8 cellular contexts compared by ENCODE assay signal in genomic region chr19:17747205-17748098, GRCh38. TPM values are rescaled to one million over a fixed set of nuclear protein-coding genes. Genes with fewer than 3 reads are reported as not detected.
DNase-seq lines count a peak whose midpoint lies in the region; ATAC-seq and TF ChIP-seq lines count a peak whose summit lies in the region.

No MANE protein-coding gene starts in this region.

- no peaks in the 10 kb centered on the region for H3K79me2 ChIP-seq in osteoblast (ENCODE audit: insufficient read depth, low read length)

- peaks cover 4% of the 10 kb centered on the region for H3K27me3 ChIP-seq in osteoblast (ENCODE audit: insufficient read depth, low read length)
- no peaks in the 10 kb centered on the region for H3K27me3 ChIP-seq in thoracic aorta (replicated peaks; ENCODE audit: insufficient read depth)

- peak overlapping the region; percentile 57 for H2AFZ ChIP-seq in osteoblast (ENCODE audit: low read length)

- peak overlapping the region; percentile 60 for H3K4me3 ChIP-seq in osteoblast (ENCODE audit: insufficient read depth, low read length)
- peak overlapping the region; percentile 68 for H3K4me3 ChIP-seq in thoracic aorta

- peak; percentile 76 for DNase-seq in GM04504 (ENCODE audit: low read depth)
- DNase-seq in NCI-H1092 treated with DMSO at 0.1 percent for 48 hours (lab: John Stamatoyannopoulos, UW): peak; percentile 91
- DNase-seq in activated naive CD4-positive, alpha-beta T cell treated with anti-CD3 and anti-CD28 coated beads, Interleukin-2, amount 50 U/mL, for 72 hours (ENCODE audit: low spot score in 2 of 2): peak; percentile 96
- DNase-seq in glutamatergic neuron: peak; percentile 95
- DNase-seq in osteoblast (ENCODE audit: insufficient read length, low spot score, missing footprints): peak; percentile 100
- DNase-seq in thoracic aorta (ENCODE audit: low spot score): peak; percentile 81

- peaks cover 3% of the 10 kb centered on the region for H3K4me1 ChIP-seq in osteoblast (ENCODE audit: insufficient read depth, low read length)
- H3K4me1 ChIP-seq in thoracic aorta (ENCODE audit: control insufficient read depth in 1 of 2, low read depth in 2 of 2): peaks cover 0 to 10% of the 10 kb centered on the region in 2 donors

- no peak overlapping the region for H3K27ac Mint-ChIP-seq in activated naive CD4-positive, alpha-beta T cell treated with anti-CD3 and anti-CD28 coated beads, Interleukin-2, amount 50 U/mL, for 72 hours
- H3K27ac Mint-ChIP-seq in glutamatergic neuron (ENCODE audit: unreplicated experiment): no peak overlapping the region

- H3K9me3 ChIP-seq in osteoblast (ENCODE audit: low read depth, low read length) (no peaks in the 10 kb centered on the region), thoracic aorta (no peaks in the 10 kb centered on the region)

- ATAC-seq in HG02610 (IDR thresholded peaks at IDR 0.05; ENCODE audit: unreplicated experiment): peak; percentile 80
- ATAC-seq in SK-N-SH treated with all-trans-retinoic acid at 6 μM for 48 hours: peak; percentile 99
- peak; percentile 85 to 93 for ATAC-seq in activated naive CD4-positive, alpha-beta T cell treated with anti-CD3 and anti-CD28 coated beads, Interleukin-2, amount 50 U/mL, for 72 hours
- ATAC-seq in thoracic aorta (ENCODE audit: insufficient number of reproducible peaks, low FRiP score, low read depth): peak; percentile 68

- H3K4me1 Mint-ChIP-seq in glutamatergic neuron (ENCODE audit: low read depth, unreplicated experiment): no peaks in the 10 kb centered on the region

- H3K4me3 Mint-ChIP-seq in glutamatergic neuron (ENCODE audit: unreplicated experiment): peak overlapping the region; percentile 77

- H3K27me3 Mint-ChIP-seq in glutamatergic neuron (ENCODE audit: unreplicated experiment): peaks cover 6% of the 10 kb centered on the region

- peaks cover 10 to 15% of the 10 kb centered on the region in 2 donors for H3K36me3 Mint-ChIP-seq in activated naive CD4-positive, alpha-beta T cell treated with anti-CD3 and anti-CD28 coated beads, Interleukin-2, amount 50 U/mL, for 72 hours
- H3K36me3 Mint-ChIP-seq in glutamatergic neuron (ENCODE audit: unreplicated experiment): no peaks in the 10 kb centered on the region

- H3K9me3 Mint-ChIP-seq in activated naive CD4-positive, alpha-beta T cell treated with anti-CD3 and anti-CD28 coated beads, Interleukin-2, amount 50 U/mL, for 72 hours: no peaks in the 10 kb centered on the region
- peaks cover 7% of the 10 kb centered on the region for H3K9me3 Mint-ChIP-seq in glutamatergic neuron (ENCODE audit: unreplicated experiment)

- no peak for TF ChIP-seq CTCF in glutamatergic neuron (IDR thresholded peaks at IDR 0.05; ENCODE audit: partially characterized antibody, unreplicated experiment)
- TF ChIP-seq CTCF in osteoblast (IDR thresholded peaks at IDR 0.05; ENCODE audit: extremely low read depth, low read depth, low read length): no peak
- TF ChIP-seq CTCF in thoracic aorta (IDR thresholded peaks at IDR 0.05): no peak

- peak overlapping the region; percentile 79 for H3K4me2 ChIP-seq in osteoblast (ENCODE audit: insufficient read depth, low read length)

- H3K27ac ChIP-seq in osteoblast (ENCODE audit: low read depth, low read length) (no peak overlapping the region), thoracic aorta (no peak overlapping the region)

- no peaks in the 10 kb centered on the region for H3K36me3 ChIP-seq in osteoblast (ENCODE audit: insufficient read depth, low read length)
- no peaks in the 10 kb centered on the region for H3K36me3 ChIP-seq in thoracic aorta

- no peaks in the 10 kb centered on the region for H4K20me1 ChIP-seq in osteoblast (ENCODE audit: insufficient read depth, low read length)

TF ChIP-seq in SK-N-SH treated with all-trans-retinoic acid at 6 μM for 48 hours, 23 proteins besides CTCF, POLR2A, EP300 and RAD21:
- no peak for TF ChIP-seq SNAI2 (CRISPR knock-in tag; IDR thresholded peaks at IDR 0.05)

RNA-seq across cellular contexts. Expression of gene FCHO1, which starts 3.8 kb away (rescaled TPM):
- total RNA-seq in activated naive CD4-positive, alpha-beta T cell treated with anti-CD3 and anti-CD28 coated beads, Interleukin-2, amount 50 U/mL, for 72 hours: 10 to 100 TPM; 62.0 to 81.4 TPM
- total RNA-seq in glutamatergic neuron (ENCODE audit: unreplicated experiment) (45.2 TPM), osteoblast (0.72 TPM in 1 of 2 replicates, not detected in the other), thoracic aorta (1 to 10 TPM; 8.5 to 8.9 TPM)

RNA-seq across cellular contexts. Expression of gene MAP1S, which starts 28.2 kb away (rescaled TPM):
- 10 to 100 TPM; 57.8 to 65.8 TPM for total RNA-seq in activated naive CD4-positive, alpha-beta T cell treated with anti-CD3 and anti-CD28 coated beads, Interleukin-2, amount 50 U/mL, for 72 hours
- total RNA-seq in glutamatergic neuron (ENCODE audit: unreplicated experiment) (111 TPM), osteoblast (15.2 and 16.5 TPM in 2 replicates), thoracic aorta (10 to 100 TPM; 31.7 to 42.9 TPM)

RNA-seq across cellular contexts. Expression of gene B3GNT3, which starts 47.5 kb away (rescaled TPM):
- total RNA-seq in activated naive CD4-positive, alpha-beta T cell treated with anti-CD3 and anti-CD28 coated beads, Interleukin-2, amount 50 U/mL, for 72 hours: under 1 TPM; 0.30 to 0.41 TPM
- total RNA-seq in glutamatergic neuron (ENCODE audit: unreplicated experiment) (not detected), osteoblast (not detected in 2 replicates), thoracic aorta (1 to 10 TPM in 1 of 2 donors, not detected in 1; 2.3 TPM)

RNA-seq across cellular contexts. Expression of gene UNC13A, which starts 59.3 kb away (rescaled TPM):
- under 1 TPM; 0.04 to 0.20 TPM for total RNA-seq in activated naive CD4-positive, alpha-beta T cell treated with anti-CD3 and anti-CD28 coated beads, Interleukin-2, amount 50 U/mL, for 72 hours
- total RNA-seq in glutamatergic neuron (ENCODE audit: unreplicated experiment): 79.7 TPM
- total RNA-seq in osteoblast: under 0.01 TPM in 2 replicates
- 1 to 10 TPM; 2.1 to 7.7 TPM for total RNA-seq in thoracic aorta
